Comparison of ENCODE assay signal across 21 cellular contexts in the genomic region with DNA sequence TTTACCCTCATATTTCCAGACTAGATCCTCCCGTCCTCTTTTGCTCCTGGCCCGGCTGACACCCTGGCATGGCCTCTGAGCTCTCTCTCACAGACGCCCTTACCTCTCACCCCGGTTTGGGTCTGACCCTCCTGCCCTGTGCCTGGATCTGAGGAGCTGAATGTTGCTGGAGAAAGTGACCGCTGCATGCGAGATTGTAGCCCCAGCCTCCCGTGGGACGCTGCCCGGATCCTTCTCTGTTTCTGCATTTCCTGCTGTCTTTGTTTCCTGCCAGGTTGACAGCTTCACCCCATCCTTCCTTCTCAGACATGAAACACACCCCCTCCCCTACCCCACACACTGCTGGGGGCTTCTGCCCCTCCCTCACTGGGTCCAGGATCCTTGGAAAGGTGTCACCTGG. TPM values are rescaled to one million over a fixed set of nuclear protein-coding genes. Genes with fewer than 3 reads are reported as not detected.
"Had no signal": no experiment of that assay in that cellular context is flagged by ENCODE, and none has a peak within 500 bp of the region (broad histone marks: within the 10 kb centered on the region; RNA-seq: fewer than 3 reads in every experiment).

No MANE protein-coding gene starts in this region.

- H3K27ac Mint-ChIP-seq: activated naive CD8-positive, alpha-beta T cell; stimulated activated naive B cell treated with anti-CD40 and anti-IgM and Interleukin-4, amounts not matched to agents 10 μg/mL and 1 μg/mL and 100 μg/mL, for 72 hours had no signal

- H3K9me3 ChIP-seq: esophagus squamous epithelium, left lung, SJSA1, tibial artery had no signal

- H3K36me3 ChIP-seq: brain microvascular endothelial cell, esophagus squamous epithelium, left lung, SJSA1, tibial artery, WERI-Rb-1 had no signal

- H3K4me3 ChIP-seq: esophagus squamous epithelium, left lung, SJSA1, tibial artery had no signal

- H3K4me3 Mint-ChIP-seq: activated naive CD8-positive, alpha-beta T cell; central memory CD8-positive, alpha-beta T cell; naive B cell; stimulated activated naive B cell treated with anti-CD40 and anti-IgM and Interleukin-4, amounts not matched to agents 10 μg/mL and 1 μg/mL and 100 μg/mL, for 72 hours had no signal

- H3K27me3 ChIP-seq: brain microvascular endothelial cell, SJSA1, tibial artery had no signal

- H3K27ac ChIP-seq: brain microvascular endothelial cell, esophagus squamous epithelium, left lung, SJSA1, tibial artery, WERI-Rb-1 had no signal

- H3K36me3 Mint-ChIP-seq: naive B cell; stimulated activated naive B cell treated with anti-CD40 and anti-IgM and Interleukin-4, amounts not matched to agents 10 μg/mL and 1 μg/mL and 100 μg/mL, for 72 hours had no signal

- H3K4me1 ChIP-seq: SJSA1 had no signal

- H3K9me3 Mint-ChIP-seq: central memory CD8-positive, alpha-beta T cell; naive B cell; stimulated activated naive B cell treated with anti-CD40 and anti-IgM and Interleukin-4, amounts not matched to agents 10 μg/mL and 1 μg/mL and 100 μg/mL, for 72 hours had no signal

- DNase-seq: activated effector memory CD4-positive, alpha-beta T cell treated with anti-CD3 and anti-CD28 coated beads, Interleukin-2, amount 50 U/mL, for 16 hours; activated T-cell treated with anti-CD3 and anti-CD28 coated beads, Interleukin-2, amount 50 U/mL, for 1 hour; brain microvascular endothelial cell; cortex of kidney; effector CD4-positive, alpha-beta T cell; esophagus squamous epithelium; kidney; left lung; mammary epithelial cell; naive B cell; stimulated activated CD4-positive, alpha-beta T cell treated with anti-CD3 and anti-CD28 coated beads, Interleukin-2, amount 100 ng/mL, for 48 hours; stimulated activated naive B cell treated with anti-CD40 and anti-IgM and Interleukin-4, amounts not matched to agents 10 μg/mL and 1 μg/mL and 100 μg/mL, for 72 hours; WERI-Rb-1 had no signal

RNA-seq across cellular contexts. Expression of a gene that starts 9.5 kb away (rescaled TPM):
- total RNA-seq: endothelial cell of umbilical vein, left lung, mononuclear cell had no signal

RNA-seq across cellular contexts. Expression of a gene that starts 20.3 kb away (rescaled TPM):
- total RNA-seq: endothelial cell of umbilical vein, esophagus squamous epithelium, glomerular endothelial cell, mammary epithelial cell, mononuclear cell, SJSA1 had no signal

RNA-seq across cellular contexts. Expression of a gene that starts 42.1 kb away (rescaled TPM):
- total RNA-seq: endothelial cell of umbilical vein, esophagus squamous epithelium, fibroblast of villous mesenchyme, glomerular endothelial cell, mammary epithelial cell, mononuclear cell, SJSA1 had no signal

RNA-seq across cellular contexts. Expression of a gene that starts 46.1 kb away (rescaled TPM):
- total RNA-seq: endothelial cell of umbilical vein, glomerular endothelial cell, mononuclear cell, SJSA1 had no signal

RNA-seq across cellular contexts. Expression of a gene that starts 59.9 kb away (rescaled TPM):
- total RNA-seq: endothelial cell of umbilical vein, esophagus squamous epithelium, fibroblast of villous mesenchyme, glomerular endothelial cell, left lung, mammary epithelial cell, mononuclear cell, SJSA1 had no signal
